Comparison of ENCODE assay signal across 1 cellular context in genomic region chr19:40704491-40705361, GRCh38.
A peak's percentile ranks its signal among the peaks of the same experiment; 100 is the strongest.
TF ChIP-seq lines count a peak whose summit lies in the region.

No MANE protein-coding gene starts in this region.

TF ChIP-seq in HepG2, 621 proteins besides CTCF, POLR2A, EP300 and RAD21:
- TF ChIP-seq ZNF629 (CRISPR knock-in tag; conservative IDR thresholded peaks at IDR 0.05) (peak; percentile 80), MTERF4 (CRISPR knock-in tag; IDR thresholded peaks at IDR 0.05) (no peak), ZBTB8A (CRISPR knock-in tag; IDR thresholded peaks at IDR 0.05; ENCODE audit: borderline replicate concordance, low read depth) (no peak)
